ENCODE assay signal across 10 cellular contexts in the genomic region with DNA sequence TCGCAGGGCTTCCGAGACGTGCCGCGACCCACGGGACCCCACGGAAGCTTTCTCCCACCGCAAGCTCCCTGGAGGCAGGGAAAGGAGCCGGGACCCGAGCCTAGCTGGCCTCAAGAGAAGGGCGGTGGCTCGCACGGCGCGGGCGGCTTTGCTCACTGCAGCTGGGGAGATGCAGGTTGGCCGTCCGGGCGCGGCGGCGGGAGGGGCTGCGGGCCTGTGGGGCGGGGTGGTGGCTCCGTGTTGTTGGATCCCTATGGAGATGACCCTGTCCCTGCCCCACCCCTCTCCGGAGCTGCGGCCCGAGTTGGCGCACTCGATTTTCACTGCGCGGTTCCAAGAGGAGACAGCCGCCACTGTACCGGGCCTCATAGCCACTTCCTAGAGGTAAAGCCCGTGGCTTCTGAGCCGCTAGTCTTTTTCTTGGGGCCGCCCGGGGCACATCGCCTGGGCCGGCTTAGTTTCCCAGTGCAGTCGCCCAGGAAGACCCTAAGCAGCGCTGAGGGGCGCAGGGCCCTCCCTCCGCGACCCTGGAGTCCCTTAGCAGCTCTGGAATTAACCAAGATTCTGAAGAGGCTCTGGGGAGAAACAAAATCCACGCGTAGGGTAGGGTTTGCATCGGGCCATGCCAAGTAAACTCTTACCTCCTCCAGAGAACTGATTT.
DNase-seq lines count a peak whose midpoint lies in the region; ATAC-seq and TF ChIP-seq lines count a peak whose summit lies in the region.
"Had no signal": no experiment of that assay in that cellular context is flagged by ENCODE, and none has a peak within 500 bp of the region (broad histone marks: within the 10 kb centered on the region; RNA-seq: fewer than 3 reads in every experiment).

A gene with protein sequence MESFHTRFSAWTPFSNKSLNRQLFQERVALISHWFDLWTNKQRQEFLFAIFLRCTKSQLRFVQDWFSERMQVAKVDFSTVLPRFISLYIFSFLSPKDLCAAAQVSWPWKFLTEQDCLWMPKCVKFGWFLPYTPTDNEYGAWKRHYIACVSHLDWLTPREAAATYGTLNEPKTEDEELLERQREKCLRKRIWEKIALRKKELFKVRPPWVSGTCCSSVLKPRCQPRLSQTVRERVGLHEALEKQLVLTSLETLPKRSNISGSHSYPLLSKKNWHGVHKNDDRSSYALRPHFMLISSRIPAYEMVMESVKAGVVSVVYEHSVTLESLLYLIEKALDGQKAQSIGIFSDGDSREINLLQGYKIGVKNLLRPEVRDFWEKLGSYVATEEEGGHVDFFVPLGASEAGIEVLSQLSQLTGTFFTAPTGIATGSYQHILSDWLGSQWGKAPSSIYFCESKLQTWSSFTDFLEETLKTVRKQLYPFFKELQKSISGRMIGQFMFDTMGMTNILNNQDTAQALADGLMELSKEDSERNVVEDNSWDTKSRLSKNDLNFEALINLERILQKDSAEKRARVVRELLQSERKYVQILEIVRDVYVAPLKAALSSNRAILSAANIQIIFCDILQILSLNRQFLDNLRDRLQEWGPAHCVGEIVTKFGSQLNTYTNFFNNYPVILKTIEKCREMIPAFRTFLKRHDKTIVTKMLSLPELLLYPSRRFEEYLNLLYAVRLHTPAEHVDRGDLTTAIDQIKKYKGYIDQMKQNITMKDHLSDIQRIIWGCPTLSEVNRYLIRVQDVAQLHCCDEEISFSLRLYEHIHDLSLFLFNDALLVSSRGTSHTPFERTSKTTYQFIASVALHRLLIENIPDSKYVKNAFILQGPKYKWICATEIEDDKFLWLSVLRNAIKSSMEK (plus strand): TSS at position 279 of the 661 bp plus-strand sequence. CDS start 17,188 bp downstream, outside the sequence.

- no peaks in the 10 kb centered on the region for H3K79me2 ChIP-seq in ACC112 (ENCODE audit: control insufficient read depth, insufficient read depth, low read length, unreplicated experiment)

- H3K36me3 ChIP-seq in ACC112 (ENCODE audit: insufficient read depth, low read length) (0 out of 2 replicates have a peak, but pooled peaks cover 4% of the 10 kb centered on the region), muscle layer of duodenum (ENCODE audit: control insufficient read depth in 1 of 2, insufficient read depth in 2 of 2, low read length in 2 of 2) (peaks cover 8 to 16% of the 10 kb centered on the region in 2 donors)

- DNase-seq in NCI-H345 (lab: John Stamatoyannopoulos, UW) (peak; percentile 81), fibroblast of mammary gland (ENCODE audit: low read depth) (peak; percentile 62), cerebellar nuclear complex (lab: John Stamatoyannopoulos, UW) (no peak), MV-4-11 (lab: John Stamatoyannopoulos, UW) (no peak)
- DNase-seq: activated CD4-positive, alpha-beta T cell treated with anti-CD3 and anti-CD28 coated beads for 36 hours had no signal

- H3K27ac ChIP-seq in ACC112 (ENCODE audit: low read depth, low read length) (no peak within 1 kb of the TSS), muscle layer of duodenum (ENCODE audit: low read length) (peak within 1 kb of the TSS; percentile 73)
- H3K27ac ChIP-seq: HL-60 had no signal

- H3K27me3 ChIP-seq in ACC112 (ENCODE audit: insufficient read depth, low read length) (peaks cover 7% of the 10 kb centered on the region), muscle layer of duodenum (ENCODE audit: low read depth, low read length) (no peaks in the 10 kb centered on the region)

- H2AFZ ChIP-seq in ACC112 (ENCODE audit: low read length, unreplicated experiment) = peak within 1 kb of the TSS; percentile 95

- ATAC-seq in GM19324 (IDR thresholded peaks at IDR 0.05; ENCODE audit: low FRiP score, unreplicated experiment) = no peak
- ATAC-seq in GM21526 (IDR thresholded peaks at IDR 0.05; ENCODE audit: low FRiP score, unreplicated experiment) = no peak
- ATAC-seq: activated CD4-positive, alpha-beta T cell treated with anti-CD3 and anti-CD28 coated beads for 36 hours had no signal

- peaks cover 5% of the 10 kb centered on the region for H3K4me1 ChIP-seq in ACC112 (ENCODE audit: control insufficient read depth, insufficient read depth, low read length, unreplicated experiment)
- H3K4me1 ChIP-seq in muscle layer of duodenum (ENCODE audit: control insufficient read depth in 1 of 2, insufficient read depth in 2 of 2, low read length in 2 of 2) = no peaks in the 10 kb centered on the region

- H3K9me3 ChIP-seq in muscle layer of duodenum (ENCODE audit: control insufficient read depth in 1 of 2, low read length in 2 of 2) = no peaks in the 10 kb centered on the region

- no peak for TF ChIP-seq CTCF in fibroblast of mammary gland (conservative IDR thresholded peaks at IDR 0.05; ENCODE audit: control insufficient read depth, insufficient read depth, low read depth, low read length)

- H3K4me3 ChIP-seq in ACC112 (ENCODE audit: low read depth, low read length) (peak within 1 kb of the TSS; percentile 73), fibroblast of mammary gland (ENCODE audit: control insufficient read depth, low read depth, low read length) (peak within 1 kb of the TSS; percentile 51), muscle layer of duodenum (ENCODE audit: low read depth in 1 of 2, low read length in 2 of 2) (peak within 1 kb of the TSS; percentile 60 to 63)

Comparison
In these comparisons a context has a peak if more than half of its experiments do, and no peak if none do; other contexts are left out.
1. DNase-seq: peak in NCI-H345 (single experiment) and fibroblast of mammary gland (single experiment); none in cerebellar nuclear complex (0 of 2) and MV-4-11 (single experiment).
2. Peak in every context shown above with its lines, with median percentiles within 50 percentile points of each other: H3K4me3 ChIP-seq.